In the genomic region with DNA sequence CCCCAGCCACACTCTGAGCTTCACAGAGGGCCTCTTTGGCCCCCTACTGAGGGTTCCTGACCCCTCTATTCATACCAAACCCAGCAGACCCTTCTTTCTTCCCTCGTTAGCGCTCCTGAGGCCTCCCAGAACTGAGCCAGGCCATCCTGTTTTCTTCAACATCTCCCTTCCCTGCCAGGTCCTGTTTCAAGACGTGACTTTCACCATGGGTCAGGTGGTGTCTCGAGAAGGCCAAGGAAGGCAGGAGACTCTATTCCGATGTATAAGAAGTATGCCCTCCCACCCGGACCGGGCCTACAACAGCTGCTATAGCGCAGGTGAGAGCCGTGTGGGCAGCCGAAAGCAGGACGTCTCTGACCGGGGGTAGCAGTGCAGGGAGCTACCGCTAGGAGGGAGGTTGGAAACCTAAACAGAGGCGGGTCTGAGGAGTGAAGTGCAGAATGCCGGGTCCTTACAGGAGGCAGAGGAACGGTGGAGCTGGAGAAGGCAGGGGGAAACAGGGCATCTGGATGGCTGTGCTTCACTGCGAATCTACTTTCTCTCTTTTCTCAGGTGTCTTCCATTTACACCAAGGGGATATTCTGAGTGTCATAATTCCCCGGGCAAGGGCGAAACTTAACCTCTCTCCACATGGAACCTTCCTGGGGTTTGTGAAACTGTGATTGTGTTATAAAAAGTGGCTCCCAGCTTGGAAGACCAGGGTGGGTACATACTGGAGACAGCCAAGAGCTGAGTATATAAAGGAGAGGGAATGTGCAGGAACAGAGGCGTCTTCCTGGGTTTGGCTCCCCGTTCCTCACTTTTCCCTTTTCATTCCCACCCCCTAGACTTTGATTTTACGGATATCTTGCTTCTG, we compare ENCODE assay signal across 8 cellular contexts. TPM values are rescaled to one million over a fixed set of nuclear protein-coding genes. Genes with fewer than 3 reads are reported as not detected.
DNase-seq lines count a peak whose midpoint lies in the region; ATAC-seq and TF ChIP-seq lines count a peak whose summit lies in the region.

No MANE protein-coding gene starts in this region.

- ATAC-seq in lower lobe of right lung (peak; percentile 39 to 54), GM21576 (IDR thresholded peaks at IDR 0.05; ENCODE audit: unreplicated experiment) (no peak)
- peak; percentile 38 for ATAC-seq in stimulated activated naive CD8-positive, alpha-beta T cell treated with anti-CD3 and anti-CD28 coated beads, Interleukin-15, Interleukin-2, amounts not matched to agents 100 U/mL and 50 U/mL, for 24 hours

- H3K36me3 ChIP-seq in HUES64 (ENCODE audit: insufficient read depth, low read length) (peaks cover 17% of the 10 kb centered on the region), lower lobe of right lung (peaks cover 32% of the 10 kb centered on the region)

- TF ChIP-seq CTCF in C4-2B (conservative IDR thresholded peaks at IDR 0.05) (no peak), lower lobe of right lung (IDR thresholded peaks at IDR 0.05) (peak; percentile 36)

- H3K4me1 ChIP-seq in HUES64 (ENCODE audit: insufficient read depth, low read length) (peaks cover 38% of the 10 kb centered on the region), lower lobe of right lung (peaks cover 72% of the 10 kb centered on the region)

- intact Hi-C loops in lower lobe of right lung (cut with DNase I) = no loop called here

- 33% methylated on average over 19 of the region's 22 CpGs for WGBS in HUES64

- no peaks in the 10 kb centered on the region for H3K27me3 ChIP-seq in HUES64 (ENCODE audit: insufficient read depth, low read length)
- no peaks in the 10 kb centered on the region for H3K27me3 ChIP-seq in lower lobe of right lung (ENCODE audit: low read depth)

- H3K4me3 ChIP-seq in HUES64 (ENCODE audit: low read length) (peak overlapping the region; percentile 70), lower lobe of right lung (peak overlapping the region; percentile 94)

- H3K27ac ChIP-seq in C4-2B (peak overlapping the region; percentile 93), HUES64 (ENCODE audit: low read depth, low read length) (peak overlapping the region; percentile 67; the same call in 1 of the 2 replicates), lower lobe of right lung (peak overlapping the region; percentile 95)

- H3K9me3 ChIP-seq in HUES64 (ENCODE audit: insufficient read depth, low read depth, low read length) (no peaks in the 10 kb centered on the region), lower lobe of right lung (no peaks in the 10 kb centered on the region)

- DNase-seq in UCSD-AML1 (lab: John Stamatoyannopoulos, UW; ENCODE audit: unreplicated experiment) (peak; percentile 72), dermis blood vessel endothelial cell (peak; percentile 72), lower lobe of right lung (peak; percentile 80), D341Med (ENCODE audit: low spot score) (no peak)
- DNase-seq in stimulated activated naive CD8-positive, alpha-beta T cell treated with anti-CD3 and anti-CD28 coated beads, Interleukin-15, Interleukin-2, amounts not matched to agents 100 U/mL and 50 U/mL, for 24 hours = peak; percentile 78

- peak overlapping the region; percentile 60 for H3K9ac ChIP-seq in HUES64 (ENCODE audit: low read depth, low read length)

RNA-seq across cellular contexts. Expression of gene SENP3, which starts 1.3 kb away (rescaled TPM):
- 87.8 TPM for polyA plus RNA-seq in HUES64 (2013, experiment 1 of 2)
- polyA plus RNA-seq in HUES64 (2013, experiment 2 of 2) = 85.4 TPM
- total RNA-seq in dermis blood vessel endothelial cell (79.8 and 89.3 TPM in 2 replicates), lower lobe of right lung (87.0 TPM)

RNA-seq across cellular contexts. Expression of gene TNFSF13, which starts 1.9 kb away (rescaled TPM):
- 1.7 TPM for polyA plus RNA-seq in HUES64 (2013, experiment 1 of 2)
- polyA plus RNA-seq in HUES64 (2013, experiment 2 of 2) = 1.6 TPM
- total RNA-seq in dermis blood vessel endothelial cell = 0.88 and 1.2 TPM in 2 replicates
- 161 TPM for total RNA-seq in lower lobe of right lung

RNA-seq across cellular contexts. Expression of gene TNFSF12, which starts 11.5 kb away (rescaled TPM):
- polyA plus RNA-seq in HUES64 (2013, experiment 1 of 2) = 2.7 TPM
- polyA plus RNA-seq in HUES64 (2013, experiment 2 of 2) = 3.7 TPM
- total RNA-seq in dermis blood vessel endothelial cell = 9.2 and 26.1 TPM in 2 replicates
- 91.3 TPM for total RNA-seq in lower lobe of right lung

RNA-seq across cellular contexts. Expression of gene CD68, which starts 19.0 kb away (rescaled TPM):
- polyA plus RNA-seq in HUES64 (2013, experiment 1 of 2) = not detected
- 0.13 TPM for polyA plus RNA-seq in HUES64 (2013, experiment 2 of 2)
- total RNA-seq in dermis blood vessel endothelial cell = 0.17 and 2.1 TPM in 2 replicates
- total RNA-seq in lower lobe of right lung = 667 TPM

RNA-seq across cellular contexts. Expression of gene MPDU1, which starts 23.3 kb away (rescaled TPM):
- polyA plus RNA-seq in HUES64 (2013, experiment 1 of 2) = 59.3 TPM
- polyA plus RNA-seq in HUES64 (2013, experiment 2 of 2) = 53.6 TPM
- total RNA-seq in dermis blood vessel endothelial cell (113 and 133 TPM in 2 replicates), lower lobe of right lung (55.3 TPM)

Comparison
In these comparisons a context has a peak if more than half of its experiments do, and no peak if none do; other contexts are left out.
1. RNA of gene TNFSF13, which starts 1.9 kb away (total RNA-seq): 161 TPM in lower lobe of right lung (single experiment); 0.88 to 1.2 TPM in dermis blood vessel endothelial cell; every median in the first group is over 10 times any median in the second.
2. Peak in every context shown above with its lines, with median percentiles within 50 percentile points of each other: H3K27ac ChIP-seq.